7 cellular contexts compared by ENCODE assay signal in the genomic region with DNA sequence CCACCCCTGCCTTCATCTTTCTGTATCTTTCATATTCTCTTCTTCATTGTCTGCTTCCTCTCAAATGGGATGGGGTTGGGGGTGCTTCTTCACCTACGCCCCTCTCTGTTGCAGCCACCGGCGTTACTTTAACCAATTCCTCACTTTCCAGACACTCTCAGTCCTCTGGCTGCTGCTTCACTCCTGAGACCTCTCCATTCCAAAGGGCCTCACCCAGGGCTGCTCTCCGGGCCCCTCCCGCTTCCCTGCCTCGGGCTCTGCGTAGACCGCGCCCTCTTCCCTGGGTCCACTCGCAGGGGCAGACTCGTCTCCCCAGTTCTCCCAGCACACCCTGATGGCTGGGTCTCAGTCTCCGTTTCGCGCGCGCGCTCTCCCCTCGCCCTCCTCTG. TPM values are rescaled to one million over a fixed set of nuclear protein-coding genes. Genes with fewer than 3 reads are reported as not detected.
DNase-seq lines count a peak whose midpoint lies in the region; ATAC-seq and TF ChIP-seq lines count a peak whose summit lies in the region.

No MANE protein-coding gene starts in this region.

- ATAC-seq in activated CD8-positive, alpha-beta T cell treated with anti-CD3 and anti-CD28 coated beads, Interleukin-2, amount 10 ng/mL, durations not matched to agents 7 days and 5 days = peak; percentile 1
- peak; percentile 49 to 71 (median 64) for ATAC-seq in heart right ventricle

- H3K14ac ChIP-seq in trophoblast cell (ENCODE audit: low read length) = peak overlapping the region; percentile 87

- H2BK5ac ChIP-seq in trophoblast cell (ENCODE audit: low read depth, low read length, poor library complexity) = peak overlapping the region; percentile 91

- peak overlapping the region; percentile 74 for H4K91ac ChIP-seq in trophoblast cell (ENCODE audit: low read depth, low read length)

- DNase-seq in HPDE6-E6E7 (ENCODE audit: extremely low spot score) = peak; percentile 49
- no peak for DNase-seq in activated CD8-positive, alpha-beta T cell treated with anti-CD3 and anti-CD28 coated beads, Interleukin-2, amount 10 ng/mL, durations not matched to agents 7 days and 5 days
- DNase-seq in heart right ventricle = peak; percentile 28 to 53
- peak; percentile 47 to 62 for DNase-seq in trophoblast cell
- no peak for DNase-seq in SK-N-DZ (ENCODE audit: low spot score)
- DNase-seq in GM19238 (ENCODE audit: insufficient read length, low spot score) = no peak

- no peaks in the 10 kb centered on the region for H3K9me3 Mint-ChIP-seq in activated CD8-positive, alpha-beta T cell treated with anti-CD3 and anti-CD28 coated beads, Interleukin-2, amount 10 ng/mL, durations not matched to agents 7 days and 5 days (ENCODE audit: insufficient read depth)

- peak overlapping the region; percentile 99 for H2AFZ ChIP-seq in trophoblast cell (ENCODE audit: insufficient read depth, low read length, poor library complexity)

- H3K27ac ChIP-seq in heart right ventricle (peak overlapping the region; percentile 87 to 97 (median 96)), trophoblast cell (ENCODE audit: low read depth, low read length) (peak overlapping the region; percentile 93)

- peak overlapping the region; percentile 44 for H3K18ac ChIP-seq in trophoblast cell (ENCODE audit: low read length)

- CTCF ChIA-PET in activated CD8-positive, alpha-beta T cell treated with anti-CD3 and anti-CD28 coated beads, Interleukin-2, amount 10 ng/mL, durations not matched to agents 7 days and 5 days (lab: Charles Lee) = interaction anchor here (0.7 to 1.1 kb wide), 2 partner anchors 22 to 34 kb away, joined by 3 to 4 read pairs; no protein-coding TSS in a partner anchor

- no peaks in the 10 kb centered on the region for H3K36me3 ChIP-seq in heart right ventricle
- H3K36me3 ChIP-seq in trophoblast cell (ENCODE audit: control insufficient read depth in 1 of 2, insufficient read depth in 2 of 2, low read length in 2 of 2) = no peaks in the 10 kb centered on the region

- no peak for TF ChIP-seq CTCF in GM12875 (IDR thresholded peaks at IDR 0.05; ENCODE audit: borderline replicate concordance, insufficient read depth, low read depth, low read length)
- TF ChIP-seq CTCF in heart right ventricle (IDR thresholded peaks at IDR 0.05) = no peak

- no peak overlapping the region for H3K23ac ChIP-seq in trophoblast cell (ENCODE audit: low read length)

- peak overlapping the region; percentile 67 for H4K12ac ChIP-seq in trophoblast cell (ENCODE audit: low read depth, low read length)

- peak overlapping the region; percentile 83 for H4K8ac ChIP-seq in trophoblast cell (ENCODE audit: low read depth, low read length)

- H3K27ac Mint-ChIP-seq in activated CD8-positive, alpha-beta T cell treated with anti-CD3 and anti-CD28 coated beads, Interleukin-2, amount 10 ng/mL, durations not matched to agents 7 days and 5 days = peak overlapping the region; percentile 91

- H3K27me3 ChIP-seq in heart right ventricle = no peaks in the 10 kb centered on the region
- H3K27me3 ChIP-seq in trophoblast cell (ENCODE audit: insufficient read depth, low read length) = no peaks in the 10 kb centered on the region

- H2BK12ac ChIP-seq in trophoblast cell (ENCODE audit: low read length) = peak overlapping the region; percentile 66

- peaks cover 7% of the 10 kb centered on the region for H3K27me3 Mint-ChIP-seq in activated CD8-positive, alpha-beta T cell treated with anti-CD3 and anti-CD28 coated beads, Interleukin-2, amount 10 ng/mL, durations not matched to agents 7 days and 5 days (ENCODE audit: low read depth)

- 21 to 22% methylated on average over 18 of the region's 18 CpGs for WGBS in heart right ventricle, 2 donors
- WGBS in trophoblast cell (ENCODE audit: extremely low coverage, insufficient coverage, insufficient read length) = no CpG with 5 or more reads among the region's 18 CpGs

- no peak overlapping the region for H3K9ac ChIP-seq in trophoblast cell (ENCODE audit: low read length)

- H2BK120ac ChIP-seq in trophoblast cell (ENCODE audit: insufficient read depth, low read length, poor library complexity) = peak overlapping the region; percentile 92

- H3K4me3 ChIP-seq in GM12875 (ENCODE audit: low read depth, low read length) (peak overlapping the region; percentile 92), heart right ventricle (peak overlapping the region; percentile 71 to 92 (median 86)), trophoblast cell (ENCODE audit: low read depth, low read length) (peak overlapping the region; percentile 72)

- peaks cover 24% of the 10 kb centered on the region for H3K4me1 Mint-ChIP-seq in activated CD8-positive, alpha-beta T cell treated with anti-CD3 and anti-CD28 coated beads, Interleukin-2, amount 10 ng/mL, durations not matched to agents 7 days and 5 days (ENCODE audit: low read depth)

- peak overlapping the region; percentile 72 for H3K4me2 ChIP-seq in trophoblast cell (ENCODE audit: low read length)

- H3K4me1 ChIP-seq in heart right ventricle = peaks cover 0 to 35% (median 8%) of the 10 kb centered on the region in 9 donors
- H3K4me1 ChIP-seq in trophoblast cell (ENCODE audit: control insufficient read depth in 1 of 2, insufficient read depth in 2 of 2, low read length in 2 of 2) = peaks cover 0 to 3% of the 10 kb centered on the region in 2 experiments

- no peaks in the 10 kb centered on the region for H3K9me3 ChIP-seq in heart right ventricle
- H3K9me3 ChIP-seq in trophoblast cell (ENCODE audit: insufficient read depth, low read depth, low read length) = no peaks in the 10 kb centered on the region

- H3K36me3 Mint-ChIP-seq in activated CD8-positive, alpha-beta T cell treated with anti-CD3 and anti-CD28 coated beads, Interleukin-2, amount 10 ng/mL, durations not matched to agents 7 days and 5 days (ENCODE audit: low read depth) = no peaks in the 10 kb centered on the region

- peaks cover 5% of the 10 kb centered on the region for H3K79me2 ChIP-seq in trophoblast cell (ENCODE audit: control insufficient read depth, insufficient read depth, low read length, poor library complexity)

- POLR2A ChIA-PET in activated CD8-positive, alpha-beta T cell treated with anti-CD3 and anti-CD28 coated beads, Interleukin-2, amount 10 ng/mL, durations not matched to agents 7 days and 5 days (lab: Charles Lee) = no interaction called here

- peak overlapping the region; percentile 88 for H3K4me3 Mint-ChIP-seq in activated CD8-positive, alpha-beta T cell treated with anti-CD3 and anti-CD28 coated beads, Interleukin-2, amount 10 ng/mL, durations not matched to agents 7 days and 5 days

- H3K4ac ChIP-seq in trophoblast cell (ENCODE audit: low read depth, low read length) = peak overlapping the region; percentile 26

- H3K79me1 ChIP-seq in trophoblast cell (ENCODE audit: low read length) = peaks cover 12% of the 10 kb centered on the region

- H2AK5ac ChIP-seq in trophoblast cell (ENCODE audit: low read length) = no peak overlapping the region

- intact Hi-C loops in heart right ventricle (cut with DNase I) = loop anchor here in 1 of 10 donors (10.0 kb wide), 1 partner anchor 456 kb away; no protein-coding TSS in a partner anchor

RNA-seq across cellular contexts. Expression of a gene that starts 0.9 kb away (rescaled TPM):
- total RNA-seq in activated CD8-positive, alpha-beta T cell treated with anti-CD3 and anti-CD28 coated beads, Interleukin-2, amount 10 ng/mL, durations not matched to agents 7 days and 5 days = 1 to 10 TPM; 2.7 to 3.4 TPM
- 10 to 100 TPM in 1 of 10 donors, 1 to 10 TPM in 8, under 1 TPM in 1; 0.81 to 10.9 (median 2.5) TPM for total RNA-seq in heart right ventricle
- 10 to 100 TPM in 1 of 2 donors, 1 to 10 TPM in 1; 1.3 to 10.3 TPM for polyA plus RNA-seq in heart right ventricle
- polyA plus RNA-seq in trophoblast cell (2013) = 8.4 and 9.5 TPM in 2 replicates
- polyA plus RNA-seq in SK-N-DZ (2014; cell fraction: cytosol; rRNA removed) = 0.02 TPM in 1 of 2 replicates, not detected in the other
- not detected in 2 replicates for polyA plus RNA-seq in SK-N-DZ (2014; cell fraction: nucleus; rRNA removed)

RNA-seq across cellular contexts. Expression of a gene that starts 21.7 kb away (rescaled TPM):
- total RNA-seq in activated CD8-positive, alpha-beta T cell treated with anti-CD3 and anti-CD28 coated beads, Interleukin-2, amount 10 ng/mL, durations not matched to agents 7 days and 5 days = under 1 TPM in 1 of 2 experiments, not detected in 1; 0.26 TPM
- under 1 TPM in 3 of 10 donors, not detected in 7; 0.13 to 0.88 (median 0.57) TPM for total RNA-seq in heart right ventricle
- polyA plus RNA-seq in heart right ventricle = under 1 TPM in 1 of 2 donors, not detected in 1; 0.03 TPM
- polyA plus RNA-seq in trophoblast cell (2013) = 0.04 and 0.12 TPM in 2 replicates
- not detected in 2 replicates for polyA plus RNA-seq in SK-N-DZ (2014; cell fraction: cytosol; rRNA removed)
- not detected in 2 replicates for polyA plus RNA-seq in SK-N-DZ (2014; cell fraction: nucleus; rRNA removed)

Comparison
In these comparisons a context has a peak if more than half of its experiments do, and no peak if none do; other contexts are left out.
1. DNase-seq: peak in HPDE6-E6E7 (single experiment), heart right ventricle (2 of 2) and trophoblast cell (2 of 2); none in activated CD8-positive, alpha-beta T cell treated with anti-CD3 and anti-CD28 coated beads, Interleukin-2, amount 10 ng/mL, durations not matched to agents 7 days and 5 days (single experiment), SK-N-DZ (single experiment) and GM19238 (single experiment).
2. Peak in every context shown above with its lines, with median percentiles within 50 percentile points of each other: H3K4me3 ChIP-seq.